In genomic region chr9:100013573-100013972, GRCh38 we compare ENCODE assay signal across 18 cellular contexts.
"Had no signal": no experiment of that assay in that cellular context is flagged by ENCODE, and none has a peak within 500 bp of the region (broad histone marks: within the 10 kb centered on the region; RNA-seq: fewer than 3 reads in every experiment).

No MANE protein-coding gene starts in this region.

- H3K9me3 ChIP-seq: gastroesophageal sphincter, psoas muscle, sigmoid colon had no signal

- H3K27me3 ChIP-seq: dorsolateral prefrontal cortex, gastroesophageal sphincter, sigmoid colon, stomach, transverse colon had no signal

- H3K4me3 Mint-ChIP-seq: immature natural killer cell; naive thymus-derived CD4-positive, alpha-beta T cell; nephron progenitor cell had no signal

- H3K9me3 Mint-ChIP-seq: immature natural killer cell had no signal

- ATAC-seq: esophagus mucosa; gastroesophageal sphincter; naive thymus-derived CD4-positive, alpha-beta T cell; psoas muscle had no signal

- H3K4me3 ChIP-seq: dorsolateral prefrontal cortex, gastroesophageal sphincter, psoas muscle, sigmoid colon, skin epidermis, stomach, thoracic aorta, transverse colon had no signal

- H3K27ac ChIP-seq: dorsolateral prefrontal cortex, gastroesophageal sphincter, psoas muscle, sigmoid colon, skin epidermis, stomach, thoracic aorta, transverse colon had no signal

- DNase-seq: cortex of kidney; dorsolateral prefrontal cortex; effector CD8-positive, alpha-beta T cell; immature natural killer cell; mesendoderm; naive thymus-derived CD4-positive, alpha-beta T cell; nephron progenitor cell; psoas muscle; retina; sigmoid colon; stimulated activated naive CD4-positive, alpha-beta T cell; stomach; substantia nigra; transverse colon had no signal

- H3K27ac Mint-ChIP-seq: immature natural killer cell; naive thymus-derived CD4-positive, alpha-beta T cell; nephron progenitor cell had no signal

- H3K4me1 ChIP-seq: gastroesophageal sphincter, sigmoid colon, transverse colon had no signal

- H3K4me1 Mint-ChIP-seq: immature natural killer cell, nephron progenitor cell had no signal

- H3K27me3 Mint-ChIP-seq: naive thymus-derived CD4-positive, alpha-beta T cell had no signal
